Comparison of ENCODE assay signal across 1 cellular context in genomic region chr2:46179037-46179621, GRCh38.
TF ChIP-seq lines count a peak whose summit lies in the region.

No MANE protein-coding gene starts in this region.

TF ChIP-seq in SK-N-SH, 30 proteins besides CTCF, POLR2A, EP300 and RAD21 (continued from another document):
- no peak for TF ChIP-seq REST (IDR thresholded peaks at IDR 0.05; ENCODE audit: low read depth, low read length)
- no peak for TF ChIP-seq TEAD4 (IDR thresholded peaks at IDR 0.05; ENCODE audit: borderline replicate concordance, insufficient read depth)
- TF ChIP-seq PBX3 (IDR thresholded peaks at IDR 0.05): no peak
- TF ChIP-seq FOSL2 (IDR thresholded peaks at IDR 0.05; ENCODE audit: borderline replicate concordance, low read depth): no peak
- no peak for TF ChIP-seq RXRA (IDR thresholded peaks at IDR 0.05; ENCODE audit: borderline replicate concordance, low read depth)
- no peak for TF ChIP-seq EZH2phosphoT487 (IDR thresholded peaks at IDR 0.05; ENCODE audit: borderline replicate concordance, low read depth)
- TF ChIP-seq RFX5 (IDR thresholded peaks at IDR 0.05; ENCODE audit: low read length): no peak
- TF ChIP-seq, protein P1, sequence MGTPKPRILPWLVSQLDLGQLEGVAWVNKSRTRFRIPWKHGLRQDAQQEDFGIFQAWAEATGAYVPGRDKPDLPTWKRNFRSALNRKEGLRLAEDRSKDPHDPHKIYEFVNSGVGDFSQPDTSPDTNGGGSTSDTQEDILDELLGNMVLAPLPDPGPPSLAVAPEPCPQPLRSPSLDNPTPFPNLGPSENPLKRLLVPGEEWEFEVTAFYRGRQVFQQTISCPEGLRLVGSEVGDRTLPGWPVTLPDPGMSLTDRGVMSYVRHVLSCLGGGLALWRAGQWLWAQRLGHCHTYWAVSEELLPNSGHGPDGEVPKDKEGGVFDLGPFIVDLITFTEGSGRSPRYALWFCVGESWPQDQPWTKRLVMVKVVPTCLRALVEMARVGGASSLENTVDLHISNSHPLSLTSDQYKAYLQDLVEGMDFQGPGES (IDR thresholded peaks at IDR 0.05; ENCODE audit: low read depth, low read length): no peak
- no peak for TF ChIP-seq FOXM1 (IDR thresholded peaks at IDR 0.05; ENCODE audit: low read depth)
- TF ChIP-seq ELF1 (IDR thresholded peaks at IDR 0.05): no peak; the same call in 1 of the 2 replicates
- TF ChIP-seq TCF12 (IDR thresholded peaks at IDR 0.05): peak; percentile 39; the same call in 1 of the 2 replicates
- TF ChIP-seq, protein P2, sequence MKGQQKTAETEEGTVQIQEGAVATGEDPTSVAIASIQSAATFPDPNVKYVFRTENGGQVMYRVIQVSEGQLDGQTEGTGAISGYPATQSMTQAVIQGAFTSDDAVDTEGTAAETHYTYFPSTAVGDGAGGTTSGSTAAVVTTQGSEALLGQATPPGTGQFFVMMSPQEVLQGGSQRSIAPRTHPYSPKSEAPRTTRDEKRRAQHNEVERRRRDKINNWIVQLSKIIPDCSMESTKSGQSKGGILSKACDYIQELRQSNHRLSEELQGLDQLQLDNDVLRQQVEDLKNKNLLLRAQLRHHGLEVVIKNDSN (IDR thresholded peaks at IDR 0.05; ENCODE audit: borderline replicate concordance, low read depth): no peak
- TF ChIP-seq MAX (IDR thresholded peaks at IDR 0.05; ENCODE audit: low read depth): 0 out of 2 replicates have a peak, but pooled peaks have one; percentile 24
- TF ChIP-seq SMC3 (IDR thresholded peaks at IDR 0.05; ENCODE audit: low read depth, low read length): no peak
- TF ChIP-seq POLR2AphosphoS5 (IDR thresholded peaks at IDR 0.05; ENCODE audit: low read depth, low read length): no peak
- TF ChIP-seq NRF1 (IDR thresholded peaks at IDR 0.05; ENCODE audit: low read depth, low read length): no peak
- TF ChIP-seq, protein P3, sequence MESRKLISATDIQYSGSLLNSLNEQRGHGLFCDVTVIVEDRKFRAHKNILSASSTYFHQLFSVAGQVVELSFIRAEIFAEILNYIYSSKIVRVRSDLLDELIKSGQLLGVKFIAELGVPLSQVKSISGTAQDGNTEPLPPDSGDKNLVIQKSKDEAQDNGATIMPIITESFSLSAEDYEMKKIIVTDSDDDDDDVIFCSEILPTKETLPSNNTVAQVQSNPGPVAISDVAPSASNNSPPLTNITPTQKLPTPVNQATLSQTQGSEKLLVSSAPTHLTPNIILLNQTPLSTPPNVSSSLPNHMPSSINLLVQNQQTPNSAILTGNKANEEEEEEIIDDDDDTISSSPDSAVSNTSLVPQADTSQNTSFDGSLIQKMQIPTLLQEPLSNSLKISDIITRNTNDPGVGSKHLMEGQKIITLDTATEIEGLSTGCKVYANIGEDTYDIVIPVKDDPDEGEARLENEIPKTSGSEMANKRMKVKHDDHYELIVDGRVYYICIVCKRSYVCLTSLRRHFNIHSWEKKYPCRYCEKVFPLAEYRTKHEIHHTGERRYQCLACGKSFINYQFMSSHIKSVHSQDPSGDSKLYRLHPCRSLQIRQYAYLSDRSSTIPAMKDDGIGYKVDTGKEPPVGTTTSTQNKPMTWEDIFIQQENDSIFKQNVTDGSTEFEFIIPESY (IDR thresholded peaks at IDR 0.05; ENCODE audit: borderline replicate concordance, low read depth): no peak
- TF ChIP-seq MXI1 (IDR thresholded peaks at IDR 0.05; ENCODE audit: low read depth, low read length): no peak
- no peak for TF ChIP-seq USF2 (IDR thresholded peaks at IDR 0.05; ENCODE audit: borderline replicate concordance, low read depth, low read length)
- no peak for TF ChIP-seq FOXJ3 (CRISPR knock-in tag; IDR thresholded peaks at IDR 0.05)
- no peak for TF ChIP-seq YY1 (IDR thresholded peaks at IDR 0.05; ENCODE audit: low read depth)
- TF ChIP-seq RCOR1 (IDR thresholded peaks at IDR 0.05; ENCODE audit: low read length): no peak
